In the genomic region with DNA sequence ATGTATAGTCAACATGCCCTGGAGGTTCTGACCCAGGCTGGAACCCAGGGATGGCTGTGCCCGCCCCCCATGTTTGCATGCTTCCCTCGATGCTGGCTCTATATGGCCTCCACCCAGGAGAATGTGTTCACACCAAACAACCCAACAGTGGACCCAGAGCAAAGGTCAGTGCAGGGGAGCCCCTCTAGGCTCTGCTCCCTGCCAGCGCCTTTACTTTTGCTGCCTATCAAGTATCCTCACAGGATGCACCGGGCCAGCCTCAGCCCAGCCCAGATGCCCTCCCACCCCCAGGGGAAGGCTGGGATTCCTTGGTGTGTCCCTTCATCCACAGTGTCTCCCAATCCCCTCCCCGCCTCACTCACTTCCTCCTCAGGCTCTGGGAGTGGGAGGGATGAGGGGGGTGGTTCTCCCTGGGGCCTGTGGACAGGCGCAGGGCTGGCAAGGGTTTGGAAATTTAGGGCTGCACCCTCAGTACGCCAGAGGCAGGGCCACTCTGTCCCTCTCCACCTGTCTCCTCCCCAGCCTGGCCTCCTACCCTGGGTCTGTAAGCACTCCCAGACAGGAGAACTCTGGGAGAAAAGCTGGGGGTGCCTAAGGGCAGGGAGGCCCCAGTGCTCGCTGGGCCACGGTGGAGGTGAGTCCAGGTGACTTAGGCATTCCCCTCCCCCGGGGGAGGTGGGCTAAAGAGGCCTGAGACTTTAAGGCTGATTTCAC, we compare ENCODE assay signal across 1 cellular context.
TF ChIP-seq lines count a peak whose summit lies in the region.

No MANE protein-coding gene starts in this region.

TF ChIP-seq in HepG2, 621 proteins besides CTCF, POLR2A, EP300 and RAD21 (continued from another document and continues in another):
- TF ChIP-seq, protein P1, sequence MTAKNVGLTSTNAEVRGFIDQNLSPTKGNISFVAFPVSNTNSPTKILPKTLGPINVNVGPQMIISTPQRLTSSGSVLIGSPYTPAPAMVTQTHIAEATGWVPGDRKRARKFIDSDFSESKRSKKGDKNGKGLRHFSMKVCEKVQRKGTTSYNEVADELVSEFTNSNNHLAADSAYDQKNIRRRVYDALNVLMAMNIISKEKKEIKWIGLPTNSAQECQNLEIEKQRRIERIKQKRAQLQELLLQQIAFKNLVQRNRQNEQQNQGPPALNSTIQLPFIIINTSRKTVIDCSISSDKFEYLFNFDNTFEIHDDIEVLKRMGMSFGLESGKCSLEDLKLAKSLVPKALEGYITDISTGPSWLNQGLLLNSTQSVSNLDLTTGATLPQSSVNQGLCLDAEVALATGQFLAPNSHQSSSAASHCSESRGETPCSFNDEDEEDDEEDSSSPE (CRISPR knock-in tag; IDR thresholded peaks at IDR 0.05), result 0 out of 2 replicates have a peak, but pooled peaks have one; percentile 21
- TF ChIP-seq HNRNPUL1 (IDR thresholded peaks at IDR 0.05; ENCODE audit: low read depth, low read length) (no peak), ZNF124 (CRISPR knock-in tag; IDR thresholded peaks at IDR 0.05) (0 out of 2 replicates have a peak, but pooled peaks have one; percentile 27), ZNF737 (CRISPR knock-in tag; IDR thresholded peaks at IDR 0.05; ENCODE audit: borderline replicate concordance) (no peak), IKZF1 (IDR thresholded peaks at IDR 0.05) (no peak), SP5 (CRISPR knock-in tag; IDR thresholded peaks at IDR 0.05; ENCODE audit: borderline replicate concordance, low read depth) (0 out of 2 replicates have a peak, but pooled peaks have one; percentile 25), ZNF619 (CRISPR knock-in tag; IDR thresholded peaks at IDR 0.05) (no peak), BCL6 (CRISPR knock-in tag; IDR thresholded peaks at IDR 0.05) (peak; percentile 22; the same call in 1 of the 2 replicates), KMT2A (CRISPR knock-in tag; IDR thresholded peaks at IDR 0.05) (no peak), HHEX (CRISPR knock-in tag; IDR thresholded peaks at IDR 0.05) (no peak), SMYD3 (CRISPR knock-in tag; IDR thresholded peaks at IDR 0.05) (no peak), GPN1 (CRISPR knock-in tag; IDR thresholded peaks at IDR 0.05; ENCODE audit: borderline replicate concordance) (no peak), HOXD1 (CRISPR knock-in tag; IDR thresholded peaks at IDR 0.05) (no peak), ZNF274 (CRISPR knock-in tag; IDR thresholded peaks at IDR 0.05) (peak; percentile 48; the same call in 1 of the 2 replicates), POLR2G (IDR thresholded peaks at IDR 0.05; ENCODE audit: low read depth, low read length) (no peak), KLF6 (CRISPR knock-in tag; IDR thresholded peaks at IDR 0.05) (no peak), ZC3H13 (CRISPR knock-in tag; IDR thresholded peaks at IDR 0.05) (no peak), ZNF205 (CRISPR knock-in tag; IDR thresholded peaks at IDR 0.05) (0 out of 2 replicates have a peak, but pooled peaks have one; percentile 35), CBX1 (IDR thresholded peaks at IDR 0.05; ENCODE audit: low read depth) (no peak), PHF21A (CRISPR knock-in tag; IDR thresholded peaks at IDR 0.05) (peak; percentile 26; the same call in 1 of the 2 replicates), NONO (IDR thresholded peaks at IDR 0.05) (no peak), NONO (CRISPR knock-in tag; conservative IDR thresholded peaks at IDR 0.05) (peak; percentile 48; the same call in 1 of the 2 replicates), ZNF337 (CRISPR knock-in tag; IDR thresholded peaks at IDR 0.05; ENCODE audit: borderline replicate concordance, low read depth) (no peak), GATAD2A (CRISPR knock-in tag; IDR thresholded peaks at IDR 0.05) (peak; percentile 43; the same call in 1 of the 2 replicates), ZC3H4 (CRISPR knock-in tag; IDR thresholded peaks at IDR 0.05; ENCODE audit: borderline replicate concordance) (no peak)
- TF ChIP-seq, protein P2, sequence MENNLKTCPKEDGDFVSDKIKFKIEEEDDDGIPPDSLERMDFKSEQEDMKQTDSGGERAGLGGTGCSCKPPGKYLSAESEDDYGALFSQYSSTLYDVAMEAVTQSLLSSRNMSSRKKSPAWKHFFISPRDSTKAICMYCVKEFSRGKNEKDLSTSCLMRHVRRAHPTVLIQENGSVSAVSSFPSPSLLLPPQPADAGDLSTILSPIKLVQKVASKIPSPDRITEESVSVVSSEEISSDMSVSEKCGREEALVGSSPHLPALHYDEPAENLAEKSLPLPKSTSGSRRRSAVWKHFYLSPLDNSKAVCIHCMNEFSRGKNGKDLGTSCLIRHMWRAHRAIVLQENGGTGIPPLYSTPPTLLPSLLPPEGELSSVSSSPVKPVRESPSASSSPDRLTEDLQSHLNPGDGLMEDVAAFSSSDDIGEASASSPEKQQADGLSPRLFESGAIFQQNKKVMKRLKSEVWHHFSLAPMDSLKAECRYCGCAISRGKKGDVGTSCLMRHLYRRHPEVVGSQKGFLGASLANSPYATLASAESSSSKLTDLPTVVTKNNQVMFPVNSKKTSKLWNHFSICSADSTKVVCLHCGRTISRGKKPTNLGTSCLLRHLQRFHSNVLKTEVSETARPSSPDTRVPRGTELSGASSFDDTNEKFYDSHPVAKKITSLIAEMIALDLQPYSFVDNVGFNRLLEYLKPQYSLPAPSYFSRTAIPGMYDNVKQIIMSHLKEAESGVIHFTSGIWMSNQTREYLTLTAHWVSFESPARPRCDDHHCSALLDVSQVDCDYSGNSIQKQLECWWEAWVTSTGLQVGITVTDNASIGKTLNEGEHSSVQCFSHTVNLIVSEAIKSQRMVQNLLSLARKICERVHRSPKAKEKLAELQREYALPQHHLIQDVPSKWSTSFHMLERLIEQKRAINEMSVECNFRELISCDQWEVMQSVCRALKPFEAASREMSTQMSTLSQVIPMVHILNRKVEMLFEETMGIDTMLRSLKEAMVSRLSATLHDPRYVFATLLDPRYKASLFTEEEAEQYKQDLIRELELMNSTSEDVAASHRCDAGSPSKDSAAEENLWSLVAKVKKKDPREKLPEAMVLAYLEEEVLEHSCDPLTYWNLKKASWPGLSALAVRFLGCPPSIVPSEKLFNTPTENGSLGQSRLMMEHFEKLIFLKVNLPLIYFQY (CRISPR knock-in tag; IDR thresholded peaks at IDR 0.05; ENCODE audit: borderline replicate concordance), result peak; percentile 85; the same call in 1 of the 2 replicates
- TF ChIP-seq, protein P3, sequence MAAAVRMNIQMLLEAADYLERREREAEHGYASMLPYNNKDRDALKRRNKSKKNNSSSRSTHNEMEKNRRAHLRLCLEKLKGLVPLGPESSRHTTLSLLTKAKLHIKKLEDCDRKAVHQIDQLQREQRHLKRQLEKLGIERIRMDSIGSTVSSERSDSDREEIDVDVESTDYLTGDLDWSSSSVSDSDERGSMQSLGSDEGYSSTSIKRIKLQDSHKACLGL (CRISPR knock-in tag; IDR thresholded peaks at IDR 0.05), result 0 out of 2 replicates have a peak, but pooled peaks have one; percentile 37
- TF ChIP-seq, protein P4, sequence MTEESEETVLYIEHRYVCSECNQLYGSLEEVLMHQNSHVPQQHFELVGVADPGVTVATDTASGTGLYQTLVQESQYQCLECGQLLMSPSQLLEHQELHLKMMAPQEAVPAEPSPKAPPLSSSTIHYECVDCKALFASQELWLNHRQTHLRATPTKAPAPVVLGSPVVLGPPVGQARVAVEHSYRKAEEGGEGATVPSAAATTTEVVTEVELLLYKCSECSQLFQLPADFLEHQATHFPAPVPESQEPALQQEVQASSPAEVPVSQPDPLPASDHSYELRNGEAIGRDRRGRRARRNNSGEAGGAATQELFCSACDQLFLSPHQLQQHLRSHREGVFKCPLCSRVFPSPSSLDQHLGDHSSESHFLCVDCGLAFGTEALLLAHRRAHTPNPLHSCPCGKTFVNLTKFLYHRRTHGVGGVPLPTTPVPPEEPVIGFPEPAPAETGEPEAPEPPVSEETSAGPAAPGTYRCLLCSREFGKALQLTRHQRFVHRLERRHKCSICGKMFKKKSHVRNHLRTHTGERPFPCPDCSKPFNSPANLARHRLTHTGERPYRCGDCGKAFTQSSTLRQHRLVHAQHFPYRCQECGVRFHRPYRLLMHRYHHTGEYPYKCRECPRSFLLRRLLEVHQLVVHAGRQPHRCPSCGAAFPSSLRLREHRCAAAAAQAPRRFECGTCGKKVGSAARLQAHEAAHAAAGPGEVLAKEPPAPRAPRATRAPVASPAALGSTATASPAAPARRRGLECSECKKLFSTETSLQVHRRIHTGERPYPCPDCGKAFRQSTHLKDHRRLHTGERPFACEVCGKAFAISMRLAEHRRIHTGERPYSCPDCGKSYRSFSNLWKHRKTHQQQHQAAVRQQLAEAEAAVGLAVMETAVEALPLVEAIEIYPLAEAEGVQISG (CRISPR knock-in tag; IDR thresholded peaks at IDR 0.05), result peak; percentile 82
- TF ChIP-seq, protein P5, sequence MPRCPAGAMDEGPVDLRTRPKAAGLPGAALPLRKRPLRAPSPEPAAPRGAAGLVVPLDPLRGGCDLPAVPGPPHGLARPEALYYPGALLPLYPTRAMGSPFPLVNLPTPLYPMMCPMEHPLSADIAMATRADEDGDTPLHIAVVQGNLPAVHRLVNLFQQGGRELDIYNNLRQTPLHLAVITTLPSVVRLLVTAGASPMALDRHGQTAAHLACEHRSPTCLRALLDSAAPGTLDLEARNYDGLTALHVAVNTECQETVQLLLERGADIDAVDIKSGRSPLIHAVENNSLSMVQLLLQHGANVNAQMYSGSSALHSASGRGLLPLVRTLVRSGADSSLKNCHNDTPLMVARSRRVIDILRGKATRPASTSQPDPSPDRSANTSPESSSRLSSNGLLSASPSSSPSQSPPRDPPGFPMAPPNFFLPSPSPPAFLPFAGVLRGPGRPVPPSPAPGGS (CRISPR knock-in tag; IDR thresholded peaks at IDR 0.05), result 0 out of 2 replicates have a peak, but pooled peaks have one; percentile 43
- TF ChIP-seq, protein P6, sequence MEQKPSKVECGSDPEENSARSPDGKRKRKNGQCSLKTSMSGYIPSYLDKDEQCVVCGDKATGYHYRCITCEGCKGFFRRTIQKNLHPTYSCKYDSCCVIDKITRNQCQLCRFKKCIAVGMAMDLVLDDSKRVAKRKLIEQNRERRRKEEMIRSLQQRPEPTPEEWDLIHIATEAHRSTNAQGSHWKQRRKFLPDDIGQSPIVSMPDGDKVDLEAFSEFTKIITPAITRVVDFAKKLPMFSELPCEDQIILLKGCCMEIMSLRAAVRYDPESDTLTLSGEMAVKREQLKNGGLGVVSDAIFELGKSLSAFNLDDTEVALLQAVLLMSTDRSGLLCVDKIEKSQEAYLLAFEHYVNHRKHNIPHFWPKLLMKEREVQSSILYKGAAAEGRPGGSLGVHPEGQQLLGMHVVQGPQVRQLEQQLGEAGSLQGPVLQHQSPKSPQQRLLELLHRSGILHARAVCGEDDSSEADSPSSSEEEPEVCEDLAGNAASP (CRISPR knock-in tag; IDR thresholded peaks at IDR 0.05; ENCODE audit: borderline replicate concordance), result no peak
- TF ChIP-seq, protein P7, sequence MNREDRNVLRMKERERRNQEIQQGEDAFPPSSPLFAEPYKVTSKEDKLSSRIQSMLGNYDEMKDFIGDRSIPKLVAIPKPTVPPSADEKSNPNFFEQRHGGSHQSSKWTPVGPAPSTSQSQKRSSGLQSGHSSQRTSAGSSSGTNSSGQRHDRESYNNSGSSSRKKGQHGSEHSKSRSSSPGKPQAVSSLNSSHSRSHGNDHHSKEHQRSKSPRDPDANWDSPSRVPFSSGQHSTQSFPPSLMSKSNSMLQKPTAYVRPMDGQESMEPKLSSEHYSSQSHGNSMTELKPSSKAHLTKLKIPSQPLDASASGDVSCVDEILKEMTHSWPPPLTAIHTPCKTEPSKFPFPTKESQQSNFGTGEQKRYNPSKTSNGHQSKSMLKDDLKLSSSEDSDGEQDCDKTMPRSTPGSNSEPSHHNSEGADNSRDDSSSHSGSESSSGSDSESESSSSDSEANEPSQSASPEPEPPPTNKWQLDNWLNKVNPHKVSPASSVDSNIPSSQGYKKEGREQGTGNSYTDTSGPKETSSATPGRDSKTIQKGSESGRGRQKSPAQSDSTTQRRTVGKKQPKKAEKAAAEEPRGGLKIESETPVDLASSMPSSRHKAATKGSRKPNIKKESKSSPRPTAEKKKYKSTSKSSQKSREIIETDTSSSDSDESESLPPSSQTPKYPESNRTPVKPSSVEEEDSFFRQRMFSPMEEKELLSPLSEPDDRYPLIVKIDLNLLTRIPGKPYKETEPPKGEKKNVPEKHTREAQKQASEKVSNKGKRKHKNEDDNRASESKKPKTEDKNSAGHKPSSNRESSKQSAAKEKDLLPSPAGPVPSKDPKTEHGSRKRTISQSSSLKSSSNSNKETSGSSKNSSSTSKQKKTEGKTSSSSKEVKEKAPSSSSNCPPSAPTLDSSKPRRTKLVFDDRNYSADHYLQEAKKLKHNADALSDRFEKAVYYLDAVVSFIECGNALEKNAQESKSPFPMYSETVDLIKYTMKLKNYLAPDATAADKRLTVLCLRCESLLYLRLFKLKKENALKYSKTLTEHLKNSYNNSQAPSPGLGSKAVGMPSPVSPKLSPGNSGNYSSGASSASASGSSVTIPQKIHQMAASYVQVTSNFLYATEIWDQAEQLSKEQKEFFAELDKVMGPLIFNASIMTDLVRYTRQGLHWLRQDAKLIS (CRISPR knock-in tag; IDR thresholded peaks at IDR 0.05), result no peak
- TF ChIP-seq, protein P8, sequence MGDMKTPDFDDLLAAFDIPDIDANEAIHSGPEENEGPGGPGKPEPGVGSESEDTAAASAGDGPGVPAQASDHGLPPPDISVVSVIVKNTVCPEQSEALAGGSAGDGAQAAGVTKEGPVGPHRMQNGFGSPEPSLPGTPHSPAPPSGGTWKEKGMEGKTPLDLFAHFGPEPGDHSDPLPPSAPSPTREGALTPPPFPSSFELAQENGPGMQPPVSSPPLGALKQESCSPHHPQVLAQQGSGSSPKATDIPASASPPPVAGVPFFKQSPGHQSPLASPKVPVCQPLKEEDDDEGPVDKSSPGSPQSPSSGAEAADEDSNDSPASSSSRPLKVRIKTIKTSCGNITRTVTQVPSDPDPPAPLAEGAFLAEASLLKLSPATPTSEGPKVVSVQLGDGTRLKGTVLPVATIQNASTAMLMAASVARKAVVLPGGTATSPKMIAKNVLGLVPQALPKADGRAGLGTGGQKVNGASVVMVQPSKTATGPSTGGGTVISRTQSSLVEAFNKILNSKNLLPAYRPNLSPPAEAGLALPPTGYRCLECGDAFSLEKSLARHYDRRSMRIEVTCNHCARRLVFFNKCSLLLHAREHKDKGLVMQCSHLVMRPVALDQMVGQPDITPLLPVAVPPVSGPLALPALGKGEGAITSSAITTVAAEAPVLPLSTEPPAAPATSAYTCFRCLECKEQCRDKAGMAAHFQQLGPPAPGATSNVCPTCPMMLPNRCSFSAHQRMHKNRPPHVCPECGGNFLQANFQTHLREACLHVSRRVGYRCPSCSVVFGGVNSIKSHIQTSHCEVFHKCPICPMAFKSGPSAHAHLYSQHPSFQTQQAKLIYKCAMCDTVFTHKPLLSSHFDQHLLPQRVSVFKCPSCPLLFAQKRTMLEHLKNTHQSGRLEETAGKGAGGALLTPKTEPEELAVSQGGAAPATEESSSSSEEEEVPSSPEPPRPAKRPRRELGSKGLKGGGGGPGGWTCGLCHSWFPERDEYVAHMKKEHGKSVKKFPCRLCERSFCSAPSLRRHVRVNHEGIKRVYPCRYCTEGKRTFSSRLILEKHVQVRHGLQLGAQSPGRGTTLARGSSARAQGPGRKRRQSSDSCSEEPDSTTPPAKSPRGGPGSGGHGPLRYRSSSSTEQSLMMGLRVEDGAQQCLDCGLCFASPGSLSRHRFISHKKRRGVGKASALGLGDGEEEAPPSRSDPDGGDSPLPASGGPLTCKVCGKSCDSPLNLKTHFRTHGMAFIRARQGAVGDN (CRISPR knock-in tag; IDR thresholded peaks at IDR 0.05), result peak; percentile 35
- TF ChIP-seq, protein P9, sequence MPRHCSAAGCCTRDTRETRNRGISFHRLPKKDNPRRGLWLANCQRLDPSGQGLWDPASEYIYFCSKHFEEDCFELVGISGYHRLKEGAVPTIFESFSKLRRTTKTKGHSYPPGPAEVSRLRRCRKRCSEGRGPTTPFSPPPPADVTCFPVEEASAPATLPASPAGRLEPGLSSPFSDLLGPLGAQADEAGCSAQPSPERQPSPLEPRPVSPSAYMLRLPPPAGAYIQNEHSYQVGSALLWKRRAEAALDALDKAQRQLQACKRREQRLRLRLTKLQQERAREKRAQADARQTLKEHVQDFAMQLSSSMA (CRISPR knock-in tag; IDR thresholded peaks at IDR 0.05), result 0 out of 2 replicates have a peak, but pooled peaks have one; percentile 74
